ENCODE assay signal across 16 cellular contexts in genomic region chr4:90234916-90235547, GRCh38.
DNase-seq lines count a peak whose midpoint lies in the region; FAIRE-seq and TF ChIP-seq lines count a peak whose summit lies in the region.
"Had no signal": no experiment of that assay in that cellular context is flagged by ENCODE, and none has a peak within 500 bp of the region (broad histone marks: within the 10 kb centered on the region; RNA-seq: fewer than 3 reads in every experiment).

No MANE protein-coding gene starts in this region.

- H3K27ac ChIP-seq in H1 (ENCODE audit: low read depth, low read length) = no peak overlapping the region
- H3K27ac ChIP-seq: neutrophil had no signal

- H4K8ac ChIP-seq in H1 (ENCODE audit: extremely low read depth, insufficient read depth, low read length) = no peak overlapping the region

- no peaks in the 10 kb centered on the region for H3K23me2 ChIP-seq in H1 (ENCODE audit: low read depth, low read length)

- H3K36me3 Mint-ChIP-seq in neural crest cell (ENCODE audit: low read depth) (peaks cover 4% of the 10 kb centered on the region), HFFc6 (ENCODE audit: low read depth) (no peaks in the 10 kb centered on the region), progenitor cell of endocrine pancreas (ENCODE audit: insufficient read depth) (no peaks in the 10 kb centered on the region)
- H3K36me3 Mint-ChIP-seq: activated CD4-positive, alpha-beta memory T cell treated with anti-CD3 and anti-CD28 coated beads for 36 hours; activated naive CD8-positive, alpha-beta T cell had no signal

- POLR2A ChIA-PET in H1 (lab: Charles Lee; ENCODE audit: partially characterized antibody) = no interaction called here

- H2BK120ac ChIP-seq in H1 (replicated peaks; ENCODE audit: low read depth, low read length) = no peak overlapping the region

- H3K4me1 ChIP-seq in H1 (replicated peaks in 1 of 4; ENCODE audit: control insufficient read depth in 3 of 4, insufficient read depth in 4 of 4, low read length in 3 of 4) = no peaks in the 10 kb centered on the region

- no peak overlapping the region for H4K5ac ChIP-seq in H1 (ENCODE audit: insufficient read length, low read depth, low read length)

- CTCF ChIA-PET in H1 (lab: Charles Lee; ENCODE audit: partially characterized antibody) = interaction anchor here (0.8 to 1.4 kb wide), 6 partner anchors 9 to 210 kb away, joined by 3 to 8 read pairs (median 3); no protein-coding TSS in a partner anchor

- H3K56ac ChIP-seq in H1 (replicated peaks; ENCODE audit: insufficient read length, low read depth, low read length) = no peak overlapping the region

- H3K23ac ChIP-seq in H1 (ENCODE audit: insufficient read length) = no peak overlapping the region

- no peaks in the 10 kb centered on the region for H3K79me1 ChIP-seq in H1 (ENCODE audit: low read depth, low read length)

- WGBS in H1 (ENCODE audit: extremely low coverage in 1 of 2, insufficient coverage in 1 of 2, insufficient read length in 1 of 2, insufficient replicate concordance in 2 of 2, low coverage in 1 of 2, low lambda C conversion rate in 2 of 2, missing lambda C conversion rate in 1 of 2), 2 experiments = 85% methylated on average over 8 of the region's 8 CpGs; no CpG with 5 or more reads in 1 of the 2 experiments

- H2AFZ ChIP-seq in H1 (ENCODE audit: low read length) = peak overlapping the region; percentile 23; the same call in 1 of the 2 replicates

- no peaks in the 10 kb centered on the region for H3K79me2 ChIP-seq in H1 (ENCODE audit: control insufficient read depth in 1 of 2, insufficient read depth in 2 of 2, low read length in 2 of 2)

- no peak overlapping the region for H3K4me3 ChIP-seq in H1 (ENCODE audit: extremely low read depth in 1 of 4, insufficient read depth in 2 of 4, low read depth in 3 of 4, low read length in 4 of 4)

- no peak overlapping the region for H3K9ac ChIP-seq in H1 (replicated peaks in 1 of 4; ENCODE audit: extremely low read depth in 1 of 4, low read depth in 3 of 4, low read length in 3 of 4)

- DNase-seq in D341Med (ENCODE audit: low spot score) (peak; percentile 46), NCI-H446 treated with DMSO at 0.1 percent for 48 hours (lab: John Stamatoyannopoulos, UW) (peak; percentile 92), H1 (ENCODE audit: low read depth in 1 of 2, low spot score in 2 of 2) (no peak), neural crest cell (ENCODE audit: low read depth, low spot score) (no peak), RCC 7860 (ENCODE audit: low spot score) (no peak), HFFc6 (no peak), progenitor cell of endocrine pancreas (ENCODE audit: low spot score, unreplicated experiment) (no peak), frontal cortex (ENCODE audit: low spot score in 2 of 2) (no peak)
- DNase-seq: activated CD4-positive, alpha-beta memory T cell treated with anti-CD3 and anti-CD28 coated beads for 36 hours; activated T-cell treated with anti-CD3 and anti-CD28 coated beads, Interleukin-2, amount 50 U/mL, for 4 hours; glutamatergic neuron; NCI-H2107; NCI-H82 had no signal

- H3K27me3 ChIP-seq in H1 (replicated peaks in 1 of 4; ENCODE audit: control insufficient read depth in 3 of 4, extremely low read depth in 1 of 4, insufficient read depth in 3 of 4, low read length in 3 of 4) = no peaks in the 10 kb centered on the region
- H3K27me3 ChIP-seq: neutrophil had no signal

- H2BK20ac ChIP-seq in H1 (ENCODE audit: low read length) = no peak overlapping the region

- H4K20me1 ChIP-seq in H1 (replicated peaks in 1 of 2; ENCODE audit: control insufficient read depth in 1 of 2, insufficient read depth in 2 of 2, low read length in 2 of 2) = no peaks in the 10 kb centered on the region

- H3K27me3 Mint-ChIP-seq in neural crest cell (ENCODE audit: low read depth) = no peaks in the 10 kb centered on the region
- no peaks in the 10 kb centered on the region for H3K27me3 Mint-ChIP-seq in HFFc6 (ENCODE audit: insufficient read depth)
- H3K27me3 Mint-ChIP-seq in progenitor cell of endocrine pancreas = no peaks in the 10 kb centered on the region
- H3K27me3 Mint-ChIP-seq: activated CD4-positive, alpha-beta memory T cell treated with anti-CD3 and anti-CD28 coated beads for 36 hours; activated naive CD8-positive, alpha-beta T cell had no signal

- H4K91ac ChIP-seq in H1 (replicated peaks; ENCODE audit: insufficient read length, low read length) = no peak overlapping the region

- no peak overlapping the region for H2BK12ac ChIP-seq in H1 (ENCODE audit: low read depth, low read length)

- H3K18ac ChIP-seq in H1 (ENCODE audit: extremely low read depth, low read length) = no peak overlapping the region

- H3K27ac Mint-ChIP-seq in neural crest cell (ENCODE audit: unreplicated experiment) = peak overlapping the region; percentile 83
- H3K27ac Mint-ChIP-seq in HFFc6 = no peak overlapping the region
- H3K27ac Mint-ChIP-seq in progenitor cell of endocrine pancreas = no peak overlapping the region
- H3K27ac Mint-ChIP-seq: activated CD4-positive, alpha-beta memory T cell treated with anti-CD3 and anti-CD28 coated beads for 36 hours; activated naive CD8-positive, alpha-beta T cell had no signal

- H3K9me3 Mint-ChIP-seq in neural crest cell = no peaks in the 10 kb centered on the region
- H3K9me3 Mint-ChIP-seq in HFFc6 = peaks cover under 1% of the 10 kb centered on the region; the same call in 1 of the 2 replicates
- H3K9me3 Mint-ChIP-seq in progenitor cell of endocrine pancreas (ENCODE audit: low read depth) = no peaks in the 10 kb centered on the region
- H3K9me3 Mint-ChIP-seq: activated T-cell treated with anti-CD3 and anti-CD28 coated beads, Interleukin-2, amount 50 U/mL, for 4 hours had no signal

- no peak overlapping the region for H2BK5ac ChIP-seq in H1 (ENCODE audit: low read depth, low read length)

- H3K4me1 Mint-ChIP-seq in neural crest cell (peaks cover 6% of the 10 kb centered on the region), HFFc6 (ENCODE audit: low read depth) (no peaks in the 10 kb centered on the region), progenitor cell of endocrine pancreas (ENCODE audit: low read depth) (peaks cover 13% of the 10 kb centered on the region)

- no peak for TF ChIP-seq CTCF in H1 (IDR thresholded peaks at IDR 0.05; ENCODE audit: control extremely low read depth in 1 of 3, insufficient read depth in 1 of 3, low read depth in 1 of 3, low read length in 3 of 3)
- no peak for TF ChIP-seq CTCF in neural crest cell (conservative IDR thresholded peaks at IDR 0.05)
- TF ChIP-seq CTCF in HFFc6 (IDR thresholded peaks at IDR 0.05) = no peak
- no peak for TF ChIP-seq CTCF in progenitor cell of endocrine pancreas (IDR thresholded peaks at IDR 0.05; ENCODE audit: unreplicated experiment)

- TF ChIP-seq EP300 in H1 (IDR thresholded peaks at IDR 0.05; ENCODE audit: borderline replicate concordance in 1 of 2, low read depth in 2 of 2, low read length in 2 of 2) = no peak

- H2AK5ac ChIP-seq in H1 (ENCODE audit: low read depth, low read length) = no peak overlapping the region

- no peaks in the 10 kb centered on the region for H3K9me3 ChIP-seq in H1 (ENCODE audit: insufficient read depth in 2 of 2, low read depth in 1 of 2, low read length in 1 of 2)
- H3K9me3 ChIP-seq: neutrophil had no signal

- no peak for TF ChIP-seq RAD21 in H1 (IDR thresholded peaks at IDR 0.05 in 1 of 2, conservative IDR thresholded peaks at IDR 0.05 in 1 of 2; ENCODE audit: low read depth in 2 of 2, low read length in 2 of 2)

- H3K36me3 ChIP-seq in H1 (ENCODE audit: control insufficient read depth in 2 of 4, insufficient read depth in 4 of 4, low read length in 3 of 4) = no peaks in the 10 kb centered on the region
- H3K36me3 ChIP-seq: neutrophil had no signal

- TF ChIP-seq POLR2A in H1 (IDR thresholded peaks at IDR 0.05; ENCODE audit: control extremely low read depth in 1 of 2, low read depth in 2 of 2, low read length in 2 of 2) = no peak

- H3K4ac ChIP-seq in H1 (replicated peaks; ENCODE audit: insufficient read length, low read depth, low read length) = no peak overlapping the region

- H3K4me3 Mint-ChIP-seq in neural crest cell (no peak overlapping the region), HFFc6 (no peak overlapping the region), progenitor cell of endocrine pancreas (ENCODE audit: low read depth) (no peak overlapping the region)
- H3K4me3 Mint-ChIP-seq: activated CD4-positive, alpha-beta memory T cell treated with anti-CD3 and anti-CD28 coated beads for 36 hours; activated naive CD8-positive, alpha-beta T cell; activated T-cell treated with anti-CD3 and anti-CD28 coated beads, Interleukin-2, amount 50 U/mL, for 4 hours had no signal

- no peak overlapping the region for H3K14ac ChIP-seq in H1 (ENCODE audit: insufficient read length)

- H2BK15ac ChIP-seq in H1 (ENCODE audit: low read length) = no peak overlapping the region

- FAIRE-seq in H1 (lab: Jason Lieb, UNC) (no peak), RCC 7860 (lab: Jason Lieb, UNC) (no peak), frontal cortex (lab: Jason Lieb, UNC) (no peak)
- FAIRE-seq: islet of Langerhans had no signal

- H3K4me2 ChIP-seq in H1 (ENCODE audit: insufficient read depth in 1 of 2, low read depth in 2 of 2, low read length in 2 of 2) = no peak overlapping the region

TF ChIP-seq in H1, 55 proteins besides CTCF, POLR2A, EP300 and RAD21:
- no peak for TF ChIP-seq JUND (IDR thresholded peaks at IDR 0.05; ENCODE audit: low read length)
- no peak for TF ChIP-seq YY1 (IDR thresholded peaks at IDR 0.05; ENCODE audit: low read depth, low read length)
- no peak for TF ChIP-seq CBX8 (IDR thresholded peaks at IDR 0.05; ENCODE audit: borderline replicate concordance, low read depth, low read length)
- TF ChIP-seq CREB1 (IDR thresholded peaks at IDR 0.05) = no peak
- TF ChIP-seq MAX (IDR thresholded peaks at IDR 0.05) = no peak
- no peak for TF ChIP-seq HDAC6 (IDR thresholded peaks at IDR 0.05; ENCODE audit: low read depth, low read length)
- TF ChIP-seq RXRA (IDR thresholded peaks at IDR 0.05; ENCODE audit: insufficient read depth, low read depth, low read length) = no peak
- no peak for TF ChIP-seq KDM5A (IDR thresholded peaks at IDR 0.05; ENCODE audit: low read length)
- TF ChIP-seq SIN3A (conservative IDR thresholded peaks at IDR 0.05 in 1 of 2, IDR thresholded peaks at IDR 0.05 in 1 of 2; ENCODE audit: low read depth in 1 of 2, low read length in 2 of 2) = no peak
- no peak for TF ChIP-seq ASH2L (IDR thresholded peaks at IDR 0.05; ENCODE audit: low read length)
- no peak for TF ChIP-seq RBBP5 (IDR thresholded peaks at IDR 0.05; ENCODE audit: borderline replicate concordance, low read depth, low read length)
- no peak for TF ChIP-seq ZNF274 (IDR thresholded peaks at IDR 0.05; ENCODE audit: borderline replicate concordance, extremely low read depth, low read length)

Comparison
In these comparisons a context has a peak if more than half of its experiments do, and no peak if none do; other contexts are left out.
1. DNase-seq: peak in D341Med (single experiment) and NCI-H446 treated with DMSO at 0.1 percent for 48 hours (single experiment); none in H1 (0 of 2), neural crest cell (single experiment), RCC 7860 (single experiment), HFFc6 (single experiment), progenitor cell of endocrine pancreas (single experiment) and frontal cortex (0 of 2).